ENCODE assay signal across 1 cellular context in genomic region chr15:64095795-64096485, GRCh38.
TF ChIP-seq lines count a peak whose summit lies in the region.

SNX1 (plus strand) TSS chr15:64095982; CDS start chr15:64096014, 32 bp downstream.

TF ChIP-seq in HepG2, 621 proteins besides CTCF, POLR2A, EP300 and RAD21 (continued from another document and continues in another):
- TF ChIP-seq ZBTB49 (CRISPR knock-in tag; IDR thresholded peaks at IDR 0.05; ENCODE audit: borderline replicate concordance): no peak
- no peak; the same call in 1 of the 2 replicates for TF ChIP-seq ZNF362 (CRISPR knock-in tag; IDR thresholded peaks at IDR 0.05; ENCODE audit: borderline replicate concordance)
- no peak for TF ChIP-seq WIZ (CRISPR knock-in tag; IDR thresholded peaks at IDR 0.05)
- TF ChIP-seq ZNF446 (CRISPR knock-in tag; IDR thresholded peaks at IDR 0.05): no peak
- TF ChIP-seq NONO (IDR thresholded peaks at IDR 0.05): no peak
- peak; percentile 79 for TF ChIP-seq NONO (CRISPR knock-in tag; conservative IDR thresholded peaks at IDR 0.05)
- TF ChIP-seq YEATS2 (CRISPR knock-in tag; IDR thresholded peaks at IDR 0.05; ENCODE audit: borderline replicate concordance): peak; percentile 93
- TF ChIP-seq IRX3 (CRISPR knock-in tag; IDR thresholded peaks at IDR 0.05; ENCODE audit: borderline replicate concordance, low read depth): no peak
- no peak for TF ChIP-seq ZFP41 (CRISPR knock-in tag; IDR thresholded peaks at IDR 0.05; ENCODE audit: borderline replicate concordance)
- TF ChIP-seq AHR (CRISPR knock-in tag; IDR thresholded peaks at IDR 0.05): peak; percentile 85; the same call in 1 of the 2 replicates
- TF ChIP-seq ZNF629 (CRISPR knock-in tag; conservative IDR thresholded peaks at IDR 0.05): no peak
- TF ChIP-seq PRDM10 (CRISPR knock-in tag; IDR thresholded peaks at IDR 0.05; ENCODE audit: low read depth): peak; percentile 76; the same call in 1 of the 2 replicates
- no peak for TF ChIP-seq SNRNP70 (IDR thresholded peaks at IDR 0.05; ENCODE audit: low read depth, low read length)
- TF ChIP-seq, protein P1, sequence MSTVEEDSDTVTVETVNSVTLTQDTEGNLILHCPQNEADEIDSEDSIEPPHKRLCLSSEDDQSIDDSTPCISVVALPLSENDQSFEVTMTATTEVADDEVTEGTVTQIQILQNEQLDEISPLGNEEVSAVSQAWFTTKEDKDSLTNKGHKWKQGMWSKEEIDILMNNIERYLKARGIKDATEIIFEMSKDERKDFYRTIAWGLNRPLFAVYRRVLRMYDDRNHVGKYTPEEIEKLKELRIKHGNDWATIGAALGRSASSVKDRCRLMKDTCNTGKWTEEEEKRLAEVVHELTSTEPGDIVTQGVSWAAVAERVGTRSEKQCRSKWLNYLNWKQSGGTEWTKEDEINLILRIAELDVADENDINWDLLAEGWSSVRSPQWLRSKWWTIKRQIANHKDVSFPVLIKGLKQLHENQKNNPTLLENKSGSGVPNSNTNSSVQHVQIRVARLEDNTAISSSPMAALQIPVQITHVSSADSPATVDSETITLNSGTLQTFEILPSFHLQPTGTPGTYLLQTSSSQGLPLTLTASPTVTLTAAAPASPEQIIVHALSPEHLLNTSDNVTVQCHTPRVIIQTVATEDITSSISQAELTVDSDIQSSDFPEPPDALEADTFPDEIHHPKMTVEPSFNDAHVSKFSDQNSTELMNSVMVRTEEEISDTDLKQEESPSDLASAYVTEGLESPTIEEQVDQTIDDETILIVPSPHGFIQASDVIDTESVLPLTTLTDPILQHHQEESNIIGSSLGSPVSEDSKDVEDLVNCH (CRISPR knock-in tag; IDR thresholded peaks at IDR 0.05): no peak
- peak; percentile 83; the same call in 1 of the 2 replicates for TF ChIP-seq MIER3 (CRISPR knock-in tag; IDR thresholded peaks at IDR 0.05; ENCODE audit: borderline replicate concordance)
- TF ChIP-seq, protein P2, sequence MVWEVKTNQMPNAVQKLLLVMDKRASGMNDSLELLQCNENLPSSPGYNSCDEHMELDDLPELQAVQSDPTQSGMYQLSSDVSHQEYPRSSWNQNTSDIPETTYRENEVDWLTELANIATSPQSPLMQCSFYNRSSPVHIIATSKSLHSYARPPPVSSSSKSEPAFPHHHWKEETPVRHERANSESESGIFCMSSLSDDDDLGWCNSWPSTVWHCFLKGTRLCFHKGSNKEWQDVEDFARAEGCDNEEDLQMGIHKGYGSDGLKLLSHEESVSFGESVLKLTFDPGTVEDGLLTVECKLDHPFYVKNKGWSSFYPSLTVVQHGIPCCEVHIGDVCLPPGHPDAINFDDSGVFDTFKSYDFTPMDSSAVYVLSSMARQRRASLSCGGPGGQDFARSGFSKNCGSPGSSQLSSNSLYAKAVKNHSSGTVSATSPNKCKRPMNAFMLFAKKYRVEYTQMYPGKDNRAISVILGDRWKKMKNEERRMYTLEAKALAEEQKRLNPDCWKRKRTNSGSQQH (CRISPR knock-in tag; IDR thresholded peaks at IDR 0.05; ENCODE audit: low read depth): peak; percentile 95
- TF ChIP-seq ZNF136 (CRISPR knock-in tag; IDR thresholded peaks at IDR 0.05; ENCODE audit: low read depth): 0 out of 2 replicates have a peak, but pooled peaks have one; percentile 34
- TF ChIP-seq NR2F2 (IDR thresholded peaks at IDR 0.05; ENCODE audit: borderline replicate concordance, low read depth): no peak
- TF ChIP-seq, protein P3, sequence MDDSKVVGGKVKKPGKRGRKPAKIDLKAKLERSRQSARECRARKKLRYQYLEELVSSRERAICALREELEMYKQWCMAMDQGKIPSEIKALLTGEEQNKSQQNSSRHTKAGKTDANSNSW (CRISPR knock-in tag; IDR thresholded peaks at IDR 0.05; ENCODE audit: borderline replicate concordance): no peak
- TF ChIP-seq ZNF619 (CRISPR knock-in tag; IDR thresholded peaks at IDR 0.05): no peak
- TF ChIP-seq ZNF513 (CRISPR knock-in tag; conservative IDR thresholded peaks at IDR 0.05): no peak
- TF ChIP-seq ZFP36L1 (CRISPR knock-in tag; IDR thresholded peaks at IDR 0.05): no peak
- TF ChIP-seq ZNF12 (CRISPR knock-in tag; IDR thresholded peaks at IDR 0.05): no peak
- peak; percentile 100 for TF ChIP-seq ZBTB40 (IDR thresholded peaks at IDR 0.05)
- TF ChIP-seq ZBTB40 (CRISPR knock-in tag; IDR thresholded peaks at IDR 0.05): peak; percentile 100
- TF ChIP-seq ETV5 (CRISPR knock-in tag; IDR thresholded peaks at IDR 0.05; ENCODE audit: borderline replicate concordance): peak; percentile 94
- peak; percentile 71; the same call in 1 of the 2 replicates for TF ChIP-seq NFKB2 (CRISPR knock-in tag; IDR thresholded peaks at IDR 0.05; ENCODE audit: borderline replicate concordance)
- TF ChIP-seq PITX1 (CRISPR knock-in tag; IDR thresholded peaks at IDR 0.05): peak; percentile 31
- TF ChIP-seq ZBTB7B (CRISPR knock-in tag; IDR thresholded peaks at IDR 0.05): peak; percentile 78; the same call in 1 of the 2 replicates
- no peak for TF ChIP-seq BRCA1 (CRISPR knock-in tag; IDR thresholded peaks at IDR 0.05)
- no peak for TF ChIP-seq SNAPC5 (CRISPR knock-in tag; IDR thresholded peaks at IDR 0.05; ENCODE audit: borderline replicate concordance)
- no peak for TF ChIP-seq PTBP1 (IDR thresholded peaks at IDR 0.05; ENCODE audit: low read depth, low read length, poor library complexity, severe bottlenecking)
